ENCODE assay signal across 11 cellular contexts in the genomic region with DNA sequence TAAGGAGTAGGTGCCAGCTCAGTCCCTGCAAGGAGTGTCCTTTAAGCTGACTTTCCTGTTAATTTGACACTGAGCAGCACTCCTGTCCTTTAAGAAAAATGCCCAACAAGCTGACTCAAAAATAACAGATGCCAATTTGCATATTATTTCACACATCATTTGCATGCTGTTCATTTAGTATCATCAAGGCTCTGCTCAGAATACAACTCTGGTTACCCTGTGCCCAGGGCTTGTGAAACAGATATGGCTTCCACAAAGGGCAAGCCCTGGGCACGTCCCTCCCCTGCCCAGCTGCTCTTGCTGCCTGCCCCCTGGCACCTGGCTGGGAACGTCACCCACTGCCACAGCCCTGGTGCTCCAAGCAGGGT. TPM values are rescaled to one million over a fixed set of nuclear protein-coding genes. Genes with fewer than 3 reads are reported as not detected.
A peak's percentile ranks its signal among the peaks of the same experiment; 100 is the strongest.
DNase-seq lines count a peak whose midpoint lies in the region; ATAC-seq, FAIRE-seq and TF ChIP-seq lines count a peak whose summit lies in the region.
"Had no signal": no experiment of that assay in that cellular context is flagged by ENCODE, and none has a peak within 500 bp of the region (broad histone marks: within the 10 kb centered on the region; RNA-seq: fewer than 3 reads in every experiment).

No MANE protein-coding gene starts in this region.

- no peak overlapping the region for H2AFZ ChIP-seq in mesenchymal stem cell (ENCODE audit: low read depth, low read length)

- peak overlapping the region in 1 of 2 experiments; percentile 18 for H3K18ac ChIP-seq in mesenchymal stem cell (ENCODE audit: low read depth in 1 of 2, low read length in 2 of 2)

- TF ChIP-seq EP300 in tibial nerve (IDR thresholded peaks at IDR 0.05): no peak

- no peak overlapping the region for H2BK15ac ChIP-seq in mesenchymal stem cell (ENCODE audit: low read depth, poor library complexity, severe bottlenecking)

- no peaks in the 10 kb centered on the region for H3K79me1 ChIP-seq in mesenchymal stem cell (replicated peaks; ENCODE audit: low read length, poor library complexity, severe bottlenecking)

- DNase-seq in mesenchymal stem cell (no peak), NCI-H69 (lab: John Stamatoyannopoulos, UW) (no peak), tibial nerve (ENCODE audit: low spot score in 2 of 2) (no peak), frontal cortex (ENCODE audit: low spot score in 2 of 2) (no peak)
- no peak for DNase-seq in stimulated activated CD4-positive, alpha-beta T cell treated with anti-CD3 and anti-CD28 coated beads, Interleukin-15, amount 100 ng/mL, for 24 hours
- DNase-seq: NCI-H1105, right lobe of liver, trophoblast cell had no signal

- H3K4me1 ChIP-seq in mesenchymal stem cell (ENCODE audit: control insufficient read depth, insufficient read depth, low read depth, low read length) (peaks cover 9% of the 10 kb centered on the region), tibial nerve (no peaks in the 10 kb centered on the region)
- H3K4me1 ChIP-seq: right lobe of liver had no signal

- no peak overlapping the region for H3K4me2 ChIP-seq in mesenchymal stem cell (ENCODE audit: low read length, poor library complexity, severe bottlenecking)

- H4K8ac ChIP-seq in mesenchymal stem cell (ENCODE audit: low read length): no peak overlapping the region

- peak overlapping the region; percentile 21 to 56 for H2BK12ac ChIP-seq in mesenchymal stem cell (ENCODE audit: low read length in 2 of 2)

- no peaks in the 10 kb centered on the region for H3K9me3 ChIP-seq in mesenchymal stem cell (ENCODE audit: control insufficient read depth, low read length)
- H3K9me3 ChIP-seq in tibial nerve: no peaks in the 10 kb centered on the region
- H3K9me3 ChIP-seq: right lobe of liver had no signal

- H2BK120ac ChIP-seq in mesenchymal stem cell (ENCODE audit: low read depth, low read length): no peak overlapping the region

- no peak overlapping the region for H3K9ac ChIP-seq in mesenchymal stem cell (ENCODE audit: low read length)

- H3K27ac ChIP-seq in mesenchymal stem cell (ENCODE audit: low read length, poor library complexity, severe bottlenecking) (no peak overlapping the region), tibial nerve (no peak overlapping the region)
- H3K27ac ChIP-seq: right lobe of liver had no signal

- no peak overlapping the region for H2AK5ac ChIP-seq in mesenchymal stem cell (ENCODE audit: low read length, severe bottlenecking)

- no peak for FAIRE-seq in frontal cortex (lab: Jason Lieb, UNC)

- no peak overlapping the region for H3K4ac ChIP-seq in mesenchymal stem cell (ENCODE audit: low read depth in 1 of 2, low read length in 2 of 2)

- H3K23ac ChIP-seq in mesenchymal stem cell (ENCODE audit: low read length in 2 of 2): no peak overlapping the region

- H3K36me3 ChIP-seq in mesenchymal stem cell (ENCODE audit: control insufficient read depth in 1 of 2, insufficient read depth in 2 of 2, low read depth in 1 of 2, low read length in 2 of 2): no peaks in the 10 kb centered on the region
- H3K36me3 ChIP-seq in tibial nerve: no peaks in the 10 kb centered on the region
- H3K36me3 ChIP-seq: right lobe of liver had no signal

- TF ChIP-seq CTCF in tibial nerve (IDR thresholded peaks at IDR 0.05): no peak

- no peak overlapping the region for H4K91ac ChIP-seq in mesenchymal stem cell (ENCODE audit: low read length)

- ATAC-seq in GM18511 (IDR thresholded peaks at IDR 0.05; ENCODE audit: unreplicated experiment) (peak; percentile 54), GM21381 (IDR thresholded peaks at IDR 0.05; ENCODE audit: unreplicated experiment) (peak; percentile 36), HG03280 (IDR thresholded peaks at IDR 0.05; ENCODE audit: unreplicated experiment) (peak; percentile 44)

- no peak overlapping the region for H3K14ac ChIP-seq in mesenchymal stem cell (ENCODE audit: low read length in 2 of 2)

- peaks cover 5 to 62% of the 10 kb centered on the region in 2 experiments for H3K27me3 ChIP-seq in mesenchymal stem cell (ENCODE audit: control insufficient read depth in 1 of 2, insufficient read depth in 1 of 2, low read length in 2 of 2)
- H3K27me3 ChIP-seq in tibial nerve: peaks cover 0 to 34% of the 10 kb centered on the region in 2 donors
- H3K27me3 ChIP-seq: right lobe of liver had no signal

- H2BK5ac ChIP-seq in mesenchymal stem cell (ENCODE audit: low read depth, low read length, poor library complexity, severe bottlenecking): no peak overlapping the region

- no peak for TF ChIP-seq POLR2A in tibial nerve (IDR thresholded peaks at IDR 0.05)

- H3K4me3 ChIP-seq in mesenchymal stem cell (ENCODE audit: insufficient read depth in 1 of 2, low read depth in 1 of 2, low read length in 2 of 2) (no peak overlapping the region), tibial nerve (no peak overlapping the region)
- H3K4me3 ChIP-seq: right lobe of liver had no signal

- 95% methylated on average over 2 of the region's 2 CpGs for WGBS in mesenchymal stem cell
- whole genome bisulfite sequencing in tibial nerve, 2 donors: 65 to 77% methylated on average over 2 of the region's 2 CpGs

RNA-seq across cellular contexts. Expression of a gene that starts 10.3 kb away (rescaled TPM):
- polyA plus RNA-seq in mesenchymal stem cell (2013, experiment 1 of 2): 0.81 TPM
- 0.75 TPM for polyA plus RNA-seq in mesenchymal stem cell (2013, experiment 2 of 2)
- total RNA-seq in tibial nerve (under 1 TPM; 0.21 to 0.78 (median 0.26) TPM), frontal cortex (2.4 TPM)
